ENCODE assay signal across 1 cellular context in genomic region chrX:115694028-115694427, GRCh38.
TF ChIP-seq lines count a peak whose summit lies in the region.

No MANE protein-coding gene starts in this region.

TF ChIP-seq in H1, 55 proteins besides CTCF, POLR2A, EP300 and RAD21 (continued from another document):
- no peak for TF ChIP-seq TCF12 (IDR thresholded peaks at IDR 0.05; ENCODE audit: low read depth, low read length)
